In the genomic region with DNA sequence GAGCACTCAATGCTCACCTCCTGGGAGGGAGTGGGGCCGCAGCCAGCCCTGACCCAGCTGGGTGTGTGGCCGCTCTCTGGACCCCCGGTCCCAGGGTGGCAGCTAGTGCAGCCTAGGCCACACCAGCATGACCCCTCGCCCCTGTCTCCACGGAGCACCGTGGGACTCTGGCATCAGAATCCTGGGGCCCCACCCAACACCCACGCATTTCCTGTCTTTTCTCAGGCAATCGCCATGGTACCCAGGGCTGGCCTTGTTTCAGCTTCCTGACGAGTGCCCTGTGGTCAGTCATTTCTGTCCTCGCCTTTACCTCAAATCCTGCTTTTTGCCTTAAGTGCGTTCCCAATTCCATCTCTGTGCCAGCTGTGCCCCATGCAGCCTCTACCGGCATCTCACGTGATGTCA, we compare ENCODE assay signal across 13 cellular contexts. TPM values are rescaled to one million over a fixed set of nuclear protein-coding genes. Genes with fewer than 3 reads are reported as not detected.
A peak's percentile ranks its signal among the peaks of the same experiment; 100 is the strongest.
DNase-seq lines count a peak whose midpoint lies in the region; ATAC-seq, FAIRE-seq and TF ChIP-seq lines count a peak whose summit lies in the region.
"Had no signal": no experiment of that assay in that cellular context is flagged by ENCODE, and none has a peak within 500 bp of the region (broad histone marks: within the 10 kb centered on the region; RNA-seq: fewer than 3 reads in every experiment).

No MANE protein-coding gene starts in this region.

- peaks cover 0 to 7% (median 0%) of the 10 kb centered on the region in 11 experiments; a peak in 3 of 22 replicates for H3K36me3 ChIP-seq in BLaER1 treated with 17β-estradiol and CSF1 and Interleukin-3, amounts not matched to agents 10 nM and 100 nM
- H3K36me3 ChIP-seq in HCT116 (ENCODE audit: control insufficient read depth in 1 of 2, insufficient read depth in 2 of 2, low read length in 2 of 2) = no peaks in the 10 kb centered on the region
- peaks cover 1% of the 10 kb centered on the region for H3K36me3 ChIP-seq in bronchial epithelial cell (ENCODE audit: control insufficient read depth, insufficient read depth, low read length)
- H3K36me3 ChIP-seq: prostate gland had no signal

- CTCF ChIA-PET in HCT116 (lab: Charles Lee) = no interaction called here

- peaks cover 75 to 100% (median 99%) of the 10 kb centered on the region in 10 experiments for H3K4me1 ChIP-seq in BLaER1 treated with 17β-estradiol and CSF1 and Interleukin-3, amounts not matched to agents 10 nM and 100 nM
- peaks cover 17 to 20% of the 10 kb centered on the region in 2 experiments; a peak in 3 of 4 replicates for H3K4me1 ChIP-seq in HCT116 (ENCODE audit: control insufficient read depth in 1 of 2, insufficient read depth in 2 of 2, low read length in 2 of 2)
- H3K4me1 ChIP-seq: prostate gland had no signal

- DNase-seq in HCT116 (ENCODE audit: low read depth, low spot score) (no peak), bronchial epithelial cell (ENCODE audit: low read depth) (peak; percentile 45), myocyte (ENCODE audit: low read depth) (peak; percentile 63), SIG-M5 treated with dmso at 0.1 percent for 504 hours (lab: John Stamatoyannopoulos, UW; ENCODE audit: unreplicated experiment) (no peak)
- DNase-seq in activated CD8-positive, alpha-beta memory T cell treated with anti-CD3 and anti-CD28 coated beads for 24 hours = no peak
- DNase-seq: cerebellar nuclear complex, DND-41, OCI-M1 had no signal

- no peak for TF ChIP-seq POLR2A in HCT116 (IDR thresholded peaks at IDR 0.05; ENCODE audit: borderline replicate concordance, extremely low read depth, insufficient read depth, insufficient read length)

- RAD21 ChIA-PET in HCT116 (lab: Charles Lee; ENCODE audit: low non-redundant PET in 1 of 2, low total read pairs in 2 of 2, uncharacterized antibody in 2 of 2, unreplicated experiment in 2 of 2) = no interaction called here

- peak overlapping the region in 4 of 11 experiments; percentile 9 to 48 (median 23); a peak in 4 of 22 replicates for H3K27ac ChIP-seq in BLaER1 treated with 17β-estradiol and CSF1 and Interleukin-3, amounts not matched to agents 10 nM and 100 nM
- H3K27ac ChIP-seq in HCT116 (ENCODE audit: low read depth, low read length) = peak overlapping the region; percentile 33; the same call in 1 of the 2 replicates
- H3K27ac ChIP-seq: prostate gland had no signal

- peak overlapping the region in 1 of 10 experiments; percentile 2; a peak in 2 of 20 replicates for H3K4me3 ChIP-seq in BLaER1 treated with 17β-estradiol and CSF1 and Interleukin-3, amounts not matched to agents 10 nM and 100 nM
- H3K4me3 ChIP-seq in HCT116 (replicated peaks in 1 of 2; ENCODE audit: low read depth in 1 of 2, low read length in 2 of 2) = peak overlapping the region in 1 of 2 experiments; percentile 9; a peak in 1 of 4 replicates
- H3K4me3 ChIP-seq in bronchial epithelial cell (ENCODE audit: low read depth, low read length) = no peak overlapping the region
- H3K4me3 ChIP-seq: prostate gland had no signal

- no TSS peak for BruUV-seq in HCT116 (replicated peaks; lab: Mats Ljungman, UMichigan)

- POLR2A ChIA-PET in HCT116 (lab: Charles Lee) = no interaction called here

- peaks cover 56% of the 10 kb centered on the region for H3K79me2 ChIP-seq in HCT116 (ENCODE audit: insufficient read depth, low read length)

- no peak for FAIRE-seq in bronchial epithelial cell (lab: Jason Lieb, UNC)
- FAIRE-seq: GM19239 had no signal

- H4K20me1 ChIP-seq in BLaER1 treated with 17β-estradiol and CSF1 and Interleukin-3, amounts not matched to agents 10 nM and 100 nM = peaks cover 87 to 100% (median 100%) of the 10 kb centered on the region in 11 experiments
- H4K20me1 ChIP-seq in HCT116 (ENCODE audit: insufficient read depth) = no peaks in the 10 kb centered on the region

- intact Hi-C loops in HCT116 (cut with micrococcal nuclease) = no loop called here

- no peak for TF ChIP-seq CTCF in HCT116 (IDR thresholded peaks at IDR 0.05 in 2 of 3, conservative IDR thresholded peaks at IDR 0.05 in 1 of 3; ENCODE audit: borderline replicate concordance in 1 of 3, insufficient read depth in 1 of 3, low read depth in 2 of 3, low read length in 2 of 3)
- no peak for TF ChIP-seq CTCF in bronchial epithelial cell (IDR thresholded peaks at IDR 0.05; ENCODE audit: insufficient read depth, low read length, severe bottlenecking)

- H3K27me3 ChIP-seq in BLaER1 treated with 17β-estradiol and CSF1 and Interleukin-3, amounts not matched to agents 10 nM and 100 nM = no peaks in the 10 kb centered on the region
- no peaks in the 10 kb centered on the region for H3K27me3 ChIP-seq in HCT116 (ENCODE audit: insufficient read depth, low read length)
- no peaks in the 10 kb centered on the region for H3K27me3 ChIP-seq in bronchial epithelial cell (ENCODE audit: control insufficient read depth, insufficient read depth, low read length)

- peak; percentile 60 for ATAC-seq in HCT116
- ATAC-seq in GM19328 (IDR thresholded peaks at IDR 0.05; ENCODE audit: unreplicated experiment) = no peak
- ATAC-seq in HG03442 (IDR thresholded peaks at IDR 0.05; ENCODE audit: unreplicated experiment) = no peak

- H3K9ac ChIP-seq in BLaER1 treated with 17β-estradiol and CSF1 and Interleukin-3, amounts not matched to agents 10 nM and 100 nM = peak overlapping the region in 2 of 11 experiments; percentile 11 to 40; a peak in 3 of 22 replicates
- no peak overlapping the region for H3K9ac ChIP-seq in HCT116 (ENCODE audit: low read length)

- H3K9me3 ChIP-seq in BLaER1 treated with 17β-estradiol and CSF1 and Interleukin-3, amounts not matched to agents 10 nM and 100 nM (replicated peaks in 1 of 11) = peaks cover 0 to 15% (median 0%) of the 10 kb centered on the region in 11 experiments; a peak in 4 of 22 replicates
- no peaks in the 10 kb centered on the region for H3K9me3 ChIP-seq in HCT116 (ENCODE audit: control insufficient read depth in 1 of 2, insufficient read depth in 1 of 2, low read depth in 1 of 2, low read length in 2 of 2)
- H3K9me3 ChIP-seq: prostate gland had no signal

- H2AFZ ChIP-seq in HCT116 (ENCODE audit: low read depth, low read length, poor library complexity, severe bottlenecking) = no peak overlapping the region

- H3K4me2 ChIP-seq in BLaER1 treated with 17β-estradiol and CSF1 and Interleukin-3, amounts not matched to agents 10 nM and 100 nM = peak overlapping the region; percentile 77 to 95 (median 88)
- H3K4me2 ChIP-seq in HCT116 (ENCODE audit: low read length) = peak overlapping the region; percentile 68

- TF ChIP-seq RAD21 in HCT116 (IDR thresholded peaks at IDR 0.05; ENCODE audit: low read depth) = no peak

- H3K9me2 ChIP-seq in HCT116 (ENCODE audit: insufficient read depth) = no peaks in the 10 kb centered on the region

TF ChIP-seq in HCT116, 20 proteins besides CTCF, POLR2A, EP300 and RAD21:
- TF ChIP-seq, protein P1, sequence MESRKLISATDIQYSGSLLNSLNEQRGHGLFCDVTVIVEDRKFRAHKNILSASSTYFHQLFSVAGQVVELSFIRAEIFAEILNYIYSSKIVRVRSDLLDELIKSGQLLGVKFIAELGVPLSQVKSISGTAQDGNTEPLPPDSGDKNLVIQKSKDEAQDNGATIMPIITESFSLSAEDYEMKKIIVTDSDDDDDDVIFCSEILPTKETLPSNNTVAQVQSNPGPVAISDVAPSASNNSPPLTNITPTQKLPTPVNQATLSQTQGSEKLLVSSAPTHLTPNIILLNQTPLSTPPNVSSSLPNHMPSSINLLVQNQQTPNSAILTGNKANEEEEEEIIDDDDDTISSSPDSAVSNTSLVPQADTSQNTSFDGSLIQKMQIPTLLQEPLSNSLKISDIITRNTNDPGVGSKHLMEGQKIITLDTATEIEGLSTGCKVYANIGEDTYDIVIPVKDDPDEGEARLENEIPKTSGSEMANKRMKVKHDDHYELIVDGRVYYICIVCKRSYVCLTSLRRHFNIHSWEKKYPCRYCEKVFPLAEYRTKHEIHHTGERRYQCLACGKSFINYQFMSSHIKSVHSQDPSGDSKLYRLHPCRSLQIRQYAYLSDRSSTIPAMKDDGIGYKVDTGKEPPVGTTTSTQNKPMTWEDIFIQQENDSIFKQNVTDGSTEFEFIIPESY (IDR thresholded peaks at IDR 0.05; ENCODE audit: extremely low read depth, insufficient replicate concordance, low read length) = no peak
- TF ChIP-seq CBX3 (IDR thresholded peaks at IDR 0.05; ENCODE audit: low read depth) = no peak
- TF ChIP-seq ZNF274 (IDR thresholded peaks at IDR 0.05; ENCODE audit: low read depth, low read length) = no peak
- TF ChIP-seq EGR1 (IDR thresholded peaks at IDR 0.05; ENCODE audit: low read depth) = peak; percentile 98
- TF ChIP-seq SRF (IDR thresholded peaks at IDR 0.05; ENCODE audit: low read depth) = no peak

RNA-seq across cellular contexts. Expression of a gene that starts 15.9 kb away (rescaled TPM):
- total RNA-seq in HCT116 (2021; ENCODE audit: unreplicated experiment) (75.5 TPM), bronchial epithelial cell (42.4 and 43.1 TPM in 2 replicates), myocyte (240 and 302 TPM in 2 replicates)
- 53.6 and 63.4 TPM in 2 replicates for polyA plus RNA-seq in HCT116 (2012)
- 78.0 TPM for polyA plus RNA-seq in myocyte (2012)

RNA-seq across cellular contexts. Expression of a gene that starts 29.7 kb away (rescaled TPM):
- total RNA-seq in HCT116 (2021; ENCODE audit: unreplicated experiment) (41.2 TPM), bronchial epithelial cell (22.3 and 24.0 TPM in 2 replicates), myocyte (80.5 and 147 TPM in 2 replicates)
- polyA plus RNA-seq in HCT116 (2012) = 17.4 and 17.7 TPM in 2 replicates
- polyA plus RNA-seq in myocyte (2012) = 22.4 TPM

Comparison
In these comparisons a context has a peak if more than half of its experiments do, and no peak if none do; other contexts are left out.
1. DNase-seq: peak in bronchial epithelial cell (single experiment) and myocyte (single experiment); none in HCT116 (single experiment), SIG-M5 treated with dmso at 0.1 percent for 504 hours (single experiment) and activated CD8-positive, alpha-beta memory T cell treated with anti-CD3 and anti-CD28 coated beads for 24 hours (single experiment).